14 cellular contexts compared by ENCODE assay signal in genomic region chrX:23332888-23333821, GRCh38. TPM values are rescaled to one million over a fixed set of nuclear protein-coding genes. Genes with fewer than 3 reads are reported as not detected.
DNase-seq lines count a peak whose midpoint lies in the region; ATAC-seq and TF ChIP-seq lines count a peak whose summit lies in the region.
"Had no signal": no experiment of that assay in that cellular context is flagged by ENCODE, and none has a peak within 500 bp of the region (broad histone marks: within the 10 kb centered on the region; RNA-seq: fewer than 3 reads in every experiment).

No MANE protein-coding gene starts in this region.

- H3K27me3 ChIP-seq in cardiac muscle cell (peaks cover 97% of the 10 kb centered on the region), upper lobe of left lung (peaks cover 0 to 28% (median 0%) of the 10 kb centered on the region in 4 donors), HAP-1 (ENCODE audit: low read depth) (peaks cover 67% of the 10 kb centered on the region)

- no peaks in the 10 kb centered on the region for H3K36me3 ChIP-seq in cardiac muscle cell
- H3K36me3 ChIP-seq in mesodermal cell (ENCODE audit: control insufficient read depth, insufficient read depth, low read length) = no peaks in the 10 kb centered on the region
- no peaks in the 10 kb centered on the region for H3K36me3 ChIP-seq in upper lobe of left lung
- H3K36me3 ChIP-seq in HAP-1 (replicated peaks) = no peaks in the 10 kb centered on the region

- H3K4me3 ChIP-seq in cardiac muscle cell (peak overlapping the region; percentile 36), mesodermal cell (ENCODE audit: extremely low read depth, insufficient read depth, low read length, poor library complexity, severe bottlenecking) (peak overlapping the region; percentile 29), upper lobe of left lung (peak overlapping the region in 3 of 4 donors; percentile 37 to 42 (median 38)), HAP-1 (no peak overlapping the region)

- H3K4me1 ChIP-seq in cardiac muscle cell (ENCODE audit: low read depth) (no peaks in the 10 kb centered on the region), mesodermal cell (ENCODE audit: control insufficient read depth, insufficient read depth, low read length, poor library complexity, severe bottlenecking) (no peaks in the 10 kb centered on the region), upper lobe of left lung (peaks cover 0 to 26% (median 1%) of the 10 kb centered on the region in 4 donors), HAP-1 (no peaks in the 10 kb centered on the region)

- DNase-seq in cardiac muscle cell (ENCODE audit: low read depth in 1 of 2, low spot score in 1 of 2) (peak in 1 of 2 donors; percentile 25), Right ventricle myocardium superior (no peak), astrocyte of the hippocampus (ENCODE audit: low read depth, low spot score) (peak; percentile 11), upper lobe of left lung (peak in 1 of 2 donors; percentile 68), HAP-1 (ENCODE audit: low spot score in 2 of 2) (no peak)
- DNase-seq in stimulated activated CD4-positive, alpha-beta T cell treated with anti-CD3 and anti-CD28 coated beads, Interleukin-4, amount 100 ng/mL, for 24 hours = no peak
- DNase-seq: activated B cell treated with CpG ODN at 0.5 μM for 24 hours; amniotic stem cell; CD4-positive, alpha-beta T cell; NCI-H526 treated with DMSO at 0.1 percent for 48 hours; occipital lobe had no signal

- H3K27ac ChIP-seq in cardiac muscle cell = no peak overlapping the region
- no peak overlapping the region for H3K27ac ChIP-seq in mesodermal cell (ENCODE audit: low read depth, low read length, severe bottlenecking)
- no peak overlapping the region for H3K27ac ChIP-seq in upper lobe of left lung

- intact Hi-C loops in Right ventricle myocardium superior (cut with DNase I) = no loop called here

- in situ Hi-C loops in HAP-1 (cut with MboI; ENCODE audit: low sequenced_read_pairs) = loop anchor here (25.0 kb wide), 1 partner anchor 1196 kb away; no protein-coding TSS in a partner anchor

- TF ChIP-seq CTCF in cardiac muscle cell (IDR thresholded peaks at IDR 0.05; ENCODE audit: low read depth, low read length) = no peak
- TF ChIP-seq CTCF in upper lobe of left lung (IDR thresholded peaks at IDR 0.05) = no peak

- no peak for TF ChIP-seq POLR2A in upper lobe of left lung (IDR thresholded peaks at IDR 0.05)

- no peak for ATAC-seq in Right ventricle myocardium superior (ENCODE audit: poor library complexity)
- no peak for ATAC-seq in upper lobe of left lung (ENCODE audit: low FRiP score in 2 of 2)
- no peak for ATAC-seq in HG03378 (IDR thresholded peaks at IDR 0.05; ENCODE audit: unreplicated experiment)

- TF ChIP-seq EP300 in upper lobe of left lung (IDR thresholded peaks at IDR 0.05) = no peak

- WGBS in mesodermal cell (ENCODE audit: insufficient coverage in 2 of 2), 2 experiments = 0 to 1% methylated on average over 11 to 22 of the region's 75 CpGs
- WGBS in upper lobe of left lung, 2 donors = 1 to 38% methylated on average over 8 to 75 of the region's 75 CpGs

- no peaks in the 10 kb centered on the region for H3K9me3 ChIP-seq in cardiac muscle cell (ENCODE audit: low read depth)
- H3K9me3 ChIP-seq in mesodermal cell (ENCODE audit: control insufficient read depth, low read length) = no peaks in the 10 kb centered on the region
- no peaks in the 10 kb centered on the region for H3K9me3 ChIP-seq in upper lobe of left lung
- no peaks in the 10 kb centered on the region for H3K9me3 ChIP-seq in HAP-1

RNA-seq across cellular contexts. Expression of gene PTCHD1, which starts 1.5 kb away (rescaled TPM):
- total RNA-seq in cardiac muscle cell = 0.56 and 0.92 TPM in 2 replicates
- polyA plus RNA-seq in cardiac muscle cell = 1.5 and 2.7 TPM in 2 replicates
- total RNA-seq in Right ventricle myocardium superior = 0.08 TPM
- 0.44 TPM for polyA plus RNA-seq in mesodermal cell (2013, experiment 1 of 2)
- 0.91 TPM for polyA plus RNA-seq in mesodermal cell (2013, experiment 2 of 2)
- 1 to 10 TPM in 3 of 6 donors, under 1 TPM in 3; 0.61 to 2.2 (median 1.4) TPM for total RNA-seq in upper lobe of left lung
- total RNA-seq: CD4-positive, alpha-beta T cell had no signal
- polyA plus RNA-seq: IgD-negative memory B cell had no signal
